Comparison of ENCODE assay signal across 1 cellular context in the genomic region with DNA sequence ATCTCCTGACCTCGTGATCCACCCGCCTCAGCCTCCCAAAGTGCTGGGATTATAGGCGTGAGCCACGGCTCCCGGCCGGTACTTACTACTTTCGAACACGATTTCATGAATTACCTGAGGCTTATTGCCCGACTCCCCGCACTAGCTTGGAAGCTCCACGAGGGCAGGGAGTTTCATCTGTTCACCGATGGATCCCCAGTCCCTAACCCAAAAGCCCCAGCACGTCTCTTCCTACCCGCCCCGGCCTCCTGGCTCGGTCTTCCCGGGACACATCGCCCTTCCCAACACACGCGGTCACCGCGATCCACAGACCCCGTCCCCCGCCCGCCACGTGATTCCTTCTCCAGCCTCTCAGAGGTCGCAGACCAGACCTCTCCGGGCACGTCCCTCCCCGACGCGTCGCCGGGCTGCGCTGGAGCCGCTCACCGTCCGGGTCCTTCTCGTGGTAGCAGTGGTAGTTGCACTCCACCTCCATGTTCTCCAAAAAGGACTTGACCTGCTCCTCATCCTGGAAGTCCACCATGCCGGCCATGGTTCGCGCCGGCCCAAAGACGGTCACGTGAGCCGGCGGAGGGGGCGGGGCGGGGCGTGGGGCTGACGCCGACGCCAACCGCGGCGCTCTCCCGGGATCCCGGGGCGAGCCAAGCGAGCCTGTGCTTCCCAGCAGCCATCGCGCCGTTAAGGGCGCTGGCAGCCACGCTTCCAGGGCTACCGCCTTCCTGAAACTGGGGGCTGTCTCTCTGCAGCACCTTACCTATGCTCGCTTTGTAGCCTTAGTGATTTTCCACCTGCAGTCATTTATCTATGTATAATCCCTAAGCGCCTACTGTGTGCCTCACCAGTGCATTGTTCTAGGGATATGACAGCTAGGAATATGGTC.
TF ChIP-seq lines count a peak whose summit lies in the region.

A gene (minus strand): TSS at position 553 of the 880 bp plus-strand sequence. CDS start 21 bp downstream, at position 532.

TF ChIP-seq in K562, 482 proteins besides CTCF, POLR2A, EP300 and RAD21 (continued from another document and continues in another):
- TF ChIP-seq, protein P1, sequence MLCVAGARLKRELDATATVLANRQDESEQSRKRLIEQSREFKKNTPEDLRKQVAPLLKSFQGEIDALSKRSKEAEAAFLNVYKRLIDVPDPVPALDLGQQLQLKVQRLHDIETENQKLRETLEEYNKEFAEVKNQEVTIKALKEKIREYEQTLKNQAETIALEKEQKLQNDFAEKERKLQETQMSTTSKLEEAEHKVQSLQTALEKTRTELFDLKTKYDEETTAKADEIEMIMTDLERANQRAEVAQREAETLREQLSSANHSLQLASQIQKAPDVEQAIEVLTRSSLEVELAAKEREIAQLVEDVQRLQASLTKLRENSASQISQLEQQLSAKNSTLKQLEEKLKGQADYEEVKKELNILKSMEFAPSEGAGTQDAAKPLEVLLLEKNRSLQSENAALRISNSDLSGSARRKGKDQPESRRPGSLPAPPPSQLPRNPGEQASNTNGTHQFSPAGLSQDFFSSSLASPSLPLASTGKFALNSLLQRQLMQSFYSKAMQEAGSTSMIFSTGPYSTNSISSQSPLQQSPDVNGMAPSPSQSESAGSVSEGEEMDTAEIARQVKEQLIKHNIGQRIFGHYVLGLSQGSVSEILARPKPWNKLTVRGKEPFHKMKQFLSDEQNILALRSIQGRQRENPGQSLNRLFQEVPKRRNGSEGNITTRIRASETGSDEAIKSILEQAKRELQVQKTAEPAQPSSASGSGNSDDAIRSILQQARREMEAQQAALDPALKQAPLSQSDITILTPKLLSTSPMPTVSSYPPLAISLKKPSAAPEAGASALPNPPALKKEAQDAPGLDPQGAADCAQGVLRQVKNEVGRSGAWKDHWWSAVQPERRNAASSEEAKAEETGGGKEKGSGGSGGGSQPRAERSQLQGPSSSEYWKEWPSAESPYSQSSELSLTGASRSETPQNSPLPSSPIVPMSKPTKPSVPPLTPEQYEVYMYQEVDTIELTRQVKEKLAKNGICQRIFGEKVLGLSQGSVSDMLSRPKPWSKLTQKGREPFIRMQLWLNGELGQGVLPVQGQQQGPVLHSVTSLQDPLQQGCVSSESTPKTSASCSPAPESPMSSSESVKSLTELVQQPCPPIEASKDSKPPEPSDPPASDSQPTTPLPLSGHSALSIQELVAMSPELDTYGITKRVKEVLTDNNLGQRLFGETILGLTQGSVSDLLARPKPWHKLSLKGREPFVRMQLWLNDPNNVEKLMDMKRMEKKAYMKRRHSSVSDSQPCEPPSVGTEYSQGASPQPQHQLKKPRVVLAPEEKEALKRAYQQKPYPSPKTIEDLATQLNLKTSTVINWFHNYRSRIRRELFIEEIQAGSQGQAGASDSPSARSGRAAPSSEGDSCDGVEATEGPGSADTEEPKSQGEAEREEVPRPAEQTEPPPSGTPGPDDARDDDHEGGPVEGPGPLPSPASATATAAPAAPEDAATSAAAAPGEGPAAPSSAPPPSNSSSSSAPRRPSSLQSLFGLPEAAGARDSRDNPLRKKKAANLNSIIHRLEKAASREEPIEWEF (CRISPR knock-in tag; IDR thresholded peaks at IDR 0.05): no peak
- TF ChIP-seq RBFOX2 (IDR thresholded peaks at IDR 0.05; ENCODE audit: low read depth, low read length) (peak; percentile 93), LEF1 (IDR thresholded peaks at IDR 0.05) (peak; percentile 38), MEF2A (IDR thresholded peaks at IDR 0.05; ENCODE audit: control insufficient read depth, low read depth, low read length) (no peak), ZNF707 (CRISPR knock-in tag; conservative IDR thresholded peaks at IDR 0.05) (no peak), FOXA1 (IDR thresholded peaks at IDR 0.05; ENCODE audit: borderline replicate concordance) (no peak), BCL6 (CRISPR knock-in tag; IDR thresholded peaks at IDR 0.05) (no peak), ATF7 (IDR thresholded peaks at IDR 0.05) (peak; percentile 69), KDM1A (IDR thresholded peaks at IDR 0.05) (peak in 1 of 2 experiments; percentile 52; a peak in 1 of 4 replicates), SMAD4 (CRISPR knock-in tag; conservative IDR thresholded peaks at IDR 0.05) (peak; percentile 70), CHCHD3 (CRISPR knock-in tag; IDR thresholded peaks at IDR 0.05) (no peak), NRF1 (conservative IDR thresholded peaks at IDR 0.05 in 1 of 2, IDR thresholded peaks at IDR 0.05 in 1 of 2) (peak; percentile 55 to 57), CBX2 (IDR thresholded peaks at IDR 0.05; ENCODE audit: insufficient read depth, low read length, poor library complexity, severe bottlenecking) (no peak), ZNF583 (CRISPR knock-in tag; IDR thresholded peaks at IDR 0.05) (peak; percentile 50; the same call in 1 of the 2 replicates), NR1H2 (CRISPR knock-in tag; IDR thresholded peaks at IDR 0.05) (no peak; the same call in 1 of the 2 replicates), ZNF24 (IDR thresholded peaks at IDR 0.05) (peak; percentile 32; the same call in 1 of the 2 replicates), TRIM24 (IDR thresholded peaks at IDR 0.05) (peak in 1 of 2 experiments; percentile 35; a peak in 2 of 4 replicates), ZNF282 (CRISPR knock-in tag; IDR thresholded peaks at IDR 0.05) (no peak; the same call in 1 of the 2 replicates), ZSCAN29 (IDR thresholded peaks at IDR 0.05) (no peak), ZNF253 (CRISPR knock-in tag; conservative IDR thresholded peaks at IDR 0.05) (no peak), RBM22 (IDR thresholded peaks at IDR 0.05; ENCODE audit: low read depth, low read length, poor library complexity, severe bottlenecking) (peak; percentile 71), HNRNPUL1 (IDR thresholded peaks at IDR 0.05; ENCODE audit: low read length) (no peak), MECOM (CRISPR knock-in tag; IDR thresholded peaks at IDR 0.05) (no peak), KLF10 (CRISPR knock-in tag; IDR thresholded peaks at IDR 0.05) (no peak), DPF2 (IDR thresholded peaks at IDR 0.05) (peak; percentile 14), SMAD3 (CRISPR knock-in tag; conservative IDR thresholded peaks at IDR 0.05) (peak; percentile 66; the same call in 1 of the 2 replicates), EZH2 (IDR thresholded peaks at IDR 0.05; ENCODE audit: borderline replicate concordance, low read depth, low read length) (no peak), NR2C2 (CRISPR knock-in tag; IDR thresholded peaks at IDR 0.05) (peak; percentile 69; the same call in 1 of the 2 replicates), NR2C2 (tag; IDR thresholded peaks at IDR 0.05) (peak; percentile 83), EHMT2 (IDR thresholded peaks at IDR 0.05) (no peak), RHOXF2B (CRISPR knock-in tag; conservative IDR thresholded peaks at IDR 0.05) (no peak), SMAD2 (IDR thresholded peaks at IDR 0.05; ENCODE audit: low read depth, low read length) (no peak), TAF15 (IDR thresholded peaks at IDR 0.05; ENCODE audit: low read depth, low read length) (no peak), BRD4 (IDR thresholded peaks at IDR 0.05) (peak; percentile 86; the same call in 1 of the 2 replicates), HCFC1 (IDR thresholded peaks at IDR 0.05; ENCODE audit: low read depth, low read length) (peak; percentile 38), ZNF780A (CRISPR knock-in tag; IDR thresholded peaks at IDR 0.05) (no peak), GTF2F1 (IDR thresholded peaks at IDR 0.05; ENCODE audit: low read depth, low read length) (no peak; the same call in 1 of the 2 replicates), EWSR1 (IDR thresholded peaks at IDR 0.05; ENCODE audit: borderline replicate concordance, low read depth, partially characterized antibody) (no peak), ZNF696 (CRISPR knock-in tag; conservative IDR thresholded peaks at IDR 0.05) (no peak), EP400 (IDR thresholded peaks at IDR 0.05) (peak; percentile 99), SRSF3 (IDR thresholded peaks at IDR 0.05; ENCODE audit: insufficient read depth, low read length) (0 out of 2 replicates have a peak, but pooled peaks have one; percentile 79), MCM7 (IDR thresholded peaks at IDR 0.05) (no peak), MBD2 (IDR thresholded peaks at IDR 0.05; ENCODE audit: borderline replicate concordance, low read depth) (peak; percentile 36; the same call in 1 of the 2 replicates), FUS (optimal IDR thresholded peaks at IDR 0.05; ENCODE audit: low read depth, low read length) (no peak)
- TF ChIP-seq, protein P2, sequence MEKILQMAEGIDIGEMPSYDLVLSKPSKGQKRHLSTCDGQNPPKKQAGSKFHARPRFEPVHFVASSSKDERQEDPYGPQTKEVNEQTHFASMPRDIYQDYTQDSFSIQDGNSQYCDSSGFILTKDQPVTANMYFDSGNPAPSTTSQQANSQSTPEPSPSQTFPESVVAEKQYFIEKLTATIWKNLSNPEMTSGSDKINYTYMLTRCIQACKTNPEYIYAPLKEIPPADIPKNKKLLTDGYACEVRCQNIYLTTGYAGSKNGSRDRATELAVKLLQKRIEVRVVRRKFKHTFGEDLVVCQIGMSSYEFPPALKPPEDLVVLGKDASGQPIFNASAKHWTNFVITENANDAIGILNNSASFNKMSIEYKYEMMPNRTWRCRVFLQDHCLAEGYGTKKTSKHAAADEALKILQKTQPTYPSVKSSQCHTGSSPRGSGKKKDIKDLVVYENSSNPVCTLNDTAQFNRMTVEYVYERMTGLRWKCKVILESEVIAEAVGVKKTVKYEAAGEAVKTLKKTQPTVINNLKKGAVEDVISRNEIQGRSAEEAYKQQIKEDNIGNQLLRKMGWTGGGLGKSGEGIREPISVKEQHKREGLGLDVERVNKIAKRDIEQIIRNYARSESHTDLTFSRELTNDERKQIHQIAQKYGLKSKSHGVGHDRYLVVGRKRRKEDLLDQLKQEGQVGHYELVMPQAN (IDR thresholded peaks at IDR 0.05; ENCODE audit: borderline replicate concordance): peak; percentile 98
- TF ChIP-seq, protein P3, sequence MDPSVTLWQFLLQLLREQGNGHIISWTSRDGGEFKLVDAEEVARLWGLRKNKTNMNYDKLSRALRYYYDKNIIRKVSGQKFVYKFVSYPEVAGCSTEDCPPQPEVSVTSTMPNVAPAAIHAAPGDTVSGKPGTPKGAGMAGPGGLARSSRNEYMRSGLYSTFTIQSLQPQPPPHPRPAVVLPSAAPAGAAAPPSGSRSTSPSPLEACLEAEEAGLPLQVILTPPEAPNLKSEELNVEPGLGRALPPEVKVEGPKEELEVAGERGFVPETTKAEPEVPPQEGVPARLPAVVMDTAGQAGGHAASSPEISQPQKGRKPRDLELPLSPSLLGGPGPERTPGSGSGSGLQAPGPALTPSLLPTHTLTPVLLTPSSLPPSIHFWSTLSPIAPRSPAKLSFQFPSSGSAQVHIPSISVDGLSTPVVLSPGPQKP (CRISPR knock-in tag; IDR thresholded peaks at IDR 0.05): no peak
- TF ChIP-seq, protein P4, sequence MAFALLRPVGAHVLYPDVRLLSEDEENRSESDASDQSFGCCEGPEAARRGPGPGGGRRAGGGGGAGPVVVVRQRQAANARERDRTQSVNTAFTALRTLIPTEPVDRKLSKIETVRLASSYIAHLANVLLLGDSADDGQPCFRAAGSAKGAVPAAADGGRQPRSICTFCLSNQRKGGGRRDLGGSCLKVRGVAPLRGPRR (CRISPR knock-in tag; IDR thresholded peaks at IDR 0.05): no peak
- TF ChIP-seq, protein P5, sequence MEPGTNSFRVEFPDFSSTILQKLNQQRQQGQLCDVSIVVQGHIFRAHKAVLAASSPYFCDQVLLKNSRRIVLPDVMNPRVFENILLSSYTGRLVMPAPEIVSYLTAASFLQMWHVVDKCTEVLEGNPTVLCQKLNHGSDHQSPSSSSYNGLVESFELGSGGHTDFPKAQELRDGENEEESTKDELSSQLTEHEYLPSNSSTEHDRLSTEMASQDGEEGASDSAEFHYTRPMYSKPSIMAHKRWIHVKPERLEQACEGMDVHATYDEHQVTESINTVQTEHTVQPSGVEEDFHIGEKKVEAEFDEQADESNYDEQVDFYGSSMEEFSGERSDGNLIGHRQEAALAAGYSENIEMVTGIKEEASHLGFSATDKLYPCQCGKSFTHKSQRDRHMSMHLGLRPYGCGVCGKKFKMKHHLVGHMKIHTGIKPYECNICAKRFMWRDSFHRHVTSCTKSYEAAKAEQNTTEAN (CRISPR knock-in tag; IDR thresholded peaks at IDR 0.05): 0 out of 2 replicates have a peak, but pooled peaks have one; percentile 27
- TF ChIP-seq, protein P6, sequence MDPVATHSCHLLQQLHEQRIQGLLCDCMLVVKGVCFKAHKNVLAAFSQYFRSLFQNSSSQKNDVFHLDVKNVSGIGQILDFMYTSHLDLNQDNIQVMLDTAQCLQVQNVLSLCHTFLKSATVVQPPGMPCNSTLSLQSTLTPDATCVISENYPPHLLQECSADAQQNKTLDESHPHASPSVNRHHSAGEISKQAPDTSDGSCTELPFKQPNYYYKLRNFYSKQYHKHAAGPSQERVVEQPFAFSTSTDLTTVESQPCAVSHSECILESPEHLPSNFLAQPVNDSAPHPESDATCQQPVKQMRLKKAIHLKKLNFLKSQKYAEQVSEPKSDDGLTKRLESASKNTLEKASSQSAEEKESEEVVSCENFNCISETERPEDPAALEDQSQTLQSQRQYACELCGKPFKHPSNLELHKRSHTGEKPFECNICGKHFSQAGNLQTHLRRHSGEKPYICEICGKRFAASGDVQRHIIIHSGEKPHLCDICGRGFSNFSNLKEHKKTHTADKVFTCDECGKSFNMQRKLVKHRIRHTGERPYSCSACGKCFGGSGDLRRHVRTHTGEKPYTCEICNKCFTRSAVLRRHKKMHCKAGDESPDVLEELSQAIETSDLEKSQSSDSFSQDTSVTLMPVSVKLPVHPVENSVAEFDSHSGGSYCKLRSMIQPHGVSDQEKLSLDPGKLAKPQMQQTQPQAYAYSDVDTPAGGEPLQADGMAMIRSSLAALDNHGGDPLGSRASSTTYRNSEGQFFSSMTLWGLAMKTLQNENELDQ (CRISPR knock-in tag; IDR thresholded peaks at IDR 0.05; ENCODE audit: borderline replicate concordance): peak; percentile 39; the same call in 1 of the 2 replicates
- TF ChIP-seq, protein P7, sequence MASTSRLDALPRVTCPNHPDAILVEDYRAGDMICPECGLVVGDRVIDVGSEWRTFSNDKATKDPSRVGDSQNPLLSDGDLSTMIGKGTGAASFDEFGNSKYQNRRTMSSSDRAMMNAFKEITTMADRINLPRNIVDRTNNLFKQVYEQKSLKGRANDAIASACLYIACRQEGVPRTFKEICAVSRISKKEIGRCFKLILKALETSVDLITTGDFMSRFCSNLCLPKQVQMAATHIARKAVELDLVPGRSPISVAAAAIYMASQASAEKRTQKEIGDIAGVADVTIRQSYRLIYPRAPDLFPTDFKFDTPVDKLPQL (IDR thresholded peaks at IDR 0.05; ENCODE audit: extremely low read depth, insufficient read length): no peak
